ENCODE assay signal across 16 cellular contexts in the genomic region with DNA sequence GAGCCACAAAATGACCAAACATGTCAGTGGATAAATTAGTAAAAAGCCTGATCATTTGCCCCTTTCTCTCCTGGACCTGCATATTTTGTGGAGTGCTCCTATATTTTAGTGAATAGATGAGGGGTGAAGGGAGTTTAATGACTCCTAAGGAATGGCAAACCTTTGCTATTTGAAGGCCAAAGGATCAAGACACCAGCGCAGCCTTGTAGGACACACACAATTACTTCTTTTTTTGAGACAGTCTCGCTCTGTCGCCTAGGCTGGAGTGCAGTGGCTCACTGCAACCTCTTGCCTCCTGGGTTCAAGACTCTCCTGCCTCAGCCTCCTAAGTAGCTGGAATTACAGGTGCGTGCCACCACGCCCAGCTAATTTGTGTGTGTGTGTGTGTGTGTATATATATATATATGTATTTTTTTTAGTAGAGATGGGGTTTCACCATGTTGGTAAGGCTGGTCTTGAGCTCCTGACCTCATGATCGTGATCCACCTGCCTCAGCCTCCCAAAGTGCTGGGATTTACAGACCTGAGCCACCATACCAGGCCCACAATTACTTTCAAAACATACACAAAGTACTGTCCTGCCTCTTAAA.
DNase-seq lines count a peak whose midpoint lies in the region; ATAC-seq, FAIRE-seq and TF ChIP-seq lines count a peak whose summit lies in the region.
"Had no signal": no experiment of that assay in that cellular context is flagged by ENCODE, and none has a peak within 500 bp of the region (broad histone marks: within the 10 kb centered on the region; RNA-seq: fewer than 3 reads in every experiment).

No MANE protein-coding gene starts in this region.

- no peak overlapping the region for H2AK5ac ChIP-seq in IMR-90 (ENCODE audit: low read depth, low read length)
- H2AK5ac ChIP-seq in H1 (ENCODE audit: low read depth, low read length) = no peak overlapping the region

- dilution Hi-C loops in IMR-90 (cut with HindIII; ENCODE audit: low sequenced_read_pairs, unreplicated experiment) = no loop called here

- no peak overlapping the region; the same call in 1 of the 2 replicates for H3K18ac ChIP-seq in IMR-90 (ENCODE audit: low read depth, low read length)
- no peak overlapping the region for H3K18ac ChIP-seq in H1 (ENCODE audit: extremely low read depth, low read length)

- BruUV-seq in Calu3 (replicated peaks; lab: Mats Ljungman, UMichigan) (no TSS peak), IMR-90 (replicated peaks; lab: Mats Ljungman, UMichigan) (no TSS peak)

- no peak for TF ChIP-seq CTCF in Calu3 (IDR thresholded peaks at IDR 0.05; ENCODE audit: unreplicated experiment)
- no peak for TF ChIP-seq CTCF in IMR-90 (conservative IDR thresholded peaks at IDR 0.05; ENCODE audit: low read depth, low read length)
- no peak for TF ChIP-seq CTCF in H1 (IDR thresholded peaks at IDR 0.05; ENCODE audit: control extremely low read depth in 1 of 3, insufficient read depth in 1 of 3, low read depth in 1 of 3, low read length in 3 of 3)
- no peak for TF ChIP-seq CTCF in progenitor cell of endocrine pancreas (IDR thresholded peaks at IDR 0.05; ENCODE audit: unreplicated experiment)

- peaks cover 9 to 35% of the 10 kb centered on the region in 2 experiments; a peak in 3 of 4 replicates for H3K79me1 ChIP-seq in IMR-90 (ENCODE audit: low read depth in 1 of 2, low read length in 2 of 2)
- no peaks in the 10 kb centered on the region for H3K79me1 ChIP-seq in H1 (ENCODE audit: low read depth, low read length)

- no peak for TF ChIP-seq EP300 in H1 (IDR thresholded peaks at IDR 0.05; ENCODE audit: borderline replicate concordance in 1 of 2, low read depth in 2 of 2, low read length in 2 of 2)

- no peak for TF ChIP-seq RAD21 in IMR-90 (IDR thresholded peaks at IDR 0.05; ENCODE audit: low read length)
- no peak for TF ChIP-seq RAD21 in H1 (IDR thresholded peaks at IDR 0.05 in 1 of 2, conservative IDR thresholded peaks at IDR 0.05 in 1 of 2; ENCODE audit: low read depth in 2 of 2, low read length in 2 of 2)

- TF ChIP-seq POLR2A in IMR-90 (IDR thresholded peaks at IDR 0.05; ENCODE audit: low read depth, low read length) = 0 out of 2 replicates have a peak, but pooled peaks have one; percentile 4
- TF ChIP-seq POLR2A in H1 (IDR thresholded peaks at IDR 0.05; ENCODE audit: control extremely low read depth in 1 of 2, low read depth in 2 of 2, low read length in 2 of 2) = peak; percentile 38 to 70

- H2AFZ ChIP-seq in IMR-90 (replicated peaks; ENCODE audit: low read length, poor library complexity) (no peak overlapping the region), H1 (ENCODE audit: low read length) (no peak overlapping the region)
- H2AFZ ChIP-seq: parathyroid adenoma had no signal

- H3K9me3 ChIP-seq in IMR-90 (ENCODE audit: control insufficient read depth, insufficient read depth, low read length) (no peaks in the 10 kb centered on the region), H1 (ENCODE audit: insufficient read depth in 2 of 2, low read depth in 1 of 2, low read length in 1 of 2) (no peaks in the 10 kb centered on the region), aorta (ENCODE audit: control insufficient read depth, low read length) (no peaks in the 10 kb centered on the region)
- H3K9me3 ChIP-seq: colonic mucosa, mucosa of descending colon had no signal

- in situ Hi-C loops in IMR-90 (cut with MboI; ENCODE audit: low sequenced_read_pairs) = no loop called here

- H3K23ac ChIP-seq in IMR-90 (ENCODE audit: low read depth, low read length) (0 out of 2 replicates have a peak overlapping the region, but pooled peaks have one; percentile 24), H1 (ENCODE audit: insufficient read length) (no peak overlapping the region)

- H3K4me2 ChIP-seq in IMR-90 (ENCODE audit: low read depth, low read length) (no peak overlapping the region), H1 (ENCODE audit: insufficient read depth in 1 of 2, low read depth in 2 of 2, low read length in 2 of 2) (no peak overlapping the region)

- DNase-seq in Calu3 = no peak
- no peak for DNase-seq in IMR-90
- DNase-seq in H1 (ENCODE audit: low read depth in 1 of 2, low spot score in 2 of 2) = peak in 1 of 2 experiments; percentile 45
- no peak for DNase-seq in progenitor cell of endocrine pancreas (ENCODE audit: low spot score, unreplicated experiment)
- DNase-seq in aorta = no peak
- no peak for DNase-seq in activated CD4-positive, alpha-beta T cell treated with anti-CD3 and anti-CD28 coated beads for 36 hours
- no peak for DNase-seq in activated CD4-positive, alpha-beta T cell treated with anti-CD3 and anti-CD28 coated beads for 1 hour
- DNase-seq: activated CD4-positive, alpha-beta T cell treated with anti-CD3 and anti-CD28 coated beads, Interleukin-2, amount 50 U/mL, for 4 hours; amygdala; colonic mucosa; DMS79; KG1; kidney; mucosa of descending colon; NCI-H1417 had no signal

- H3K23me2 ChIP-seq in H1 (ENCODE audit: low read depth, low read length) = no peaks in the 10 kb centered on the region

- WGBS in IMR-90 (ENCODE audit: extremely low coverage in 2 of 2, insufficient read length in 1 of 2), 2 experiments = 100% methylated on average over 2 of the region's 6 CpGs; no CpG with 5 or more reads in 1 of the 2 experiments
- whole genome bisulfite sequencing in H1 (ENCODE audit: extremely low coverage in 1 of 2, insufficient coverage in 1 of 2, insufficient read length in 1 of 2, insufficient replicate concordance in 2 of 2, low coverage in 1 of 2, low lambda C conversion rate in 2 of 2, missing lambda C conversion rate in 1 of 2), 2 experiments = 90% methylated on average over 6 of the region's 6 CpGs; no CpG with 5 or more reads in 1 of the 2 experiments
- WGBS in aorta, 2 donors = 90 to 91% methylated on average over 6 of the region's 6 CpGs

- H4K91ac ChIP-seq in IMR-90 (ENCODE audit: insufficient read depth, low read depth, low read length) (no peak overlapping the region), H1 (replicated peaks; ENCODE audit: insufficient read length, low read length) (no peak overlapping the region)

- CTCF ChIA-PET in Calu3 (lab: Charles Lee) = no interaction called here
- CTCF ChIA-PET in IMR-90 (lab: Yijun Ruan, JAX) = no interaction called here
- CTCF ChIA-PET in H1 (lab: Charles Lee; ENCODE audit: partially characterized antibody) = interaction anchor here (0.6 to 1.2 kb wide), 3 partner anchors 43 to 402 kb away, joined by 3 to 4 read pairs (median 3); no protein-coding TSS in a partner anchor
- CTCF ChIA-PET in activated CD4-positive, alpha-beta T cell treated with anti-CD3 and anti-CD28 coated beads for 36 hours (lab: Charles Lee) = no interaction called here

- H4K8ac ChIP-seq in IMR-90 (ENCODE audit: low read depth in 2 of 2, low read length in 2 of 2) (peak overlapping the region in 1 of 2 experiments; percentile 26; a peak in 2 of 4 replicates), H1 (ENCODE audit: extremely low read depth, insufficient read depth, low read length) (no peak overlapping the region)

- H2BK20ac ChIP-seq in IMR-90 (ENCODE audit: low read depth, low read length) (no peak overlapping the region), H1 (ENCODE audit: low read length) (no peak overlapping the region)

- H2BK12ac ChIP-seq in H1 (ENCODE audit: low read depth, low read length) = no peak overlapping the region

- peaks cover 7% of the 10 kb centered on the region for H4K20me1 ChIP-seq in IMR-90 (ENCODE audit: insufficient read depth, low read length)
- H4K20me1 ChIP-seq in H1 (replicated peaks in 1 of 2; ENCODE audit: control insufficient read depth in 1 of 2, insufficient read depth in 2 of 2, low read length in 2 of 2) = no peaks in the 10 kb centered on the region

- H2AK9ac ChIP-seq in IMR-90 (replicated peaks; ENCODE audit: low read depth, low read length, poor library complexity) = no peak overlapping the region

- H3K4me3 ChIP-seq in IMR-90 (ENCODE audit: insufficient read depth, low read depth, low read length) = no peak overlapping the region
- no peak overlapping the region for H3K4me3 ChIP-seq in H1 (ENCODE audit: extremely low read depth in 1 of 4, insufficient read depth in 2 of 4, low read depth in 3 of 4, low read length in 4 of 4)
- H3K4me3 ChIP-seq in aorta (ENCODE audit: low read length in 2 of 2) = no peak overlapping the region
- H3K4me3 ChIP-seq: colonic mucosa, mucosa of descending colon had no signal

- H2BK15ac ChIP-seq in IMR-90 (ENCODE audit: low read depth, low read length) (no peak overlapping the region), H1 (ENCODE audit: low read length) (no peak overlapping the region)

- no peak overlapping the region for H3K4ac ChIP-seq in IMR-90 (ENCODE audit: low read depth, low read length)
- no peak overlapping the region for H3K4ac ChIP-seq in H1 (replicated peaks; ENCODE audit: insufficient read length, low read depth, low read length)

- no peaks in the 10 kb centered on the region for H3K79me2 ChIP-seq in H1 (ENCODE audit: control insufficient read depth in 1 of 2, insufficient read depth in 2 of 2, low read length in 2 of 2)
- H3K79me2 ChIP-seq: parathyroid adenoma had no signal

- H3K27ac Mint-ChIP-seq in Calu3 (ENCODE audit: unreplicated experiment) (peak overlapping the region; percentile 60), progenitor cell of endocrine pancreas (peak overlapping the region; percentile 62)
- no peak overlapping the region for H3K27ac Mint-ChIP-seq in activated CD4-positive, alpha-beta T cell treated with anti-CD3 and anti-CD28 coated beads for 36 hours

- H2BK120ac ChIP-seq in IMR-90 (ENCODE audit: low read depth, low read length) (no peak overlapping the region), H1 (replicated peaks; ENCODE audit: low read depth, low read length) (no peak overlapping the region)

- H3K4me1 ChIP-seq in IMR-90 (ENCODE audit: control insufficient read depth, insufficient read depth, low read length) (peaks cover 19% of the 10 kb centered on the region), H1 (replicated peaks in 1 of 4; ENCODE audit: control insufficient read depth in 3 of 4, insufficient read depth in 4 of 4, low read length in 3 of 4) (peaks cover 0 to 3% (median 0%) of the 10 kb centered on the region in 4 experiments; a peak in 2 of 7 replicates), aorta (ENCODE audit: control insufficient read depth in 1 of 2, insufficient read depth in 2 of 2, low read length in 2 of 2) (peaks cover 5 to 10% of the 10 kb centered on the region in 2 donors)

- H2BK5ac ChIP-seq in IMR-90 (ENCODE audit: low read depth, low read length, poor library complexity, severe bottlenecking) = peak overlapping the region; percentile 80
- H2BK5ac ChIP-seq in H1 (ENCODE audit: low read depth, low read length) = no peak overlapping the region

- H3K9me3 Mint-ChIP-seq in Calu3 (ENCODE audit: low read depth, unreplicated experiment) (no peaks in the 10 kb centered on the region), progenitor cell of endocrine pancreas (ENCODE audit: low read depth) (no peaks in the 10 kb centered on the region)
- H3K9me3 Mint-ChIP-seq in activated CD4-positive, alpha-beta T cell treated with anti-CD3 and anti-CD28 coated beads for 36 hours (ENCODE audit: low read depth) = no peaks in the 10 kb centered on the region

- H3K9me1 ChIP-seq in IMR-90 (ENCODE audit: insufficient read depth, low read length) = no peaks in the 10 kb centered on the region; the same call in none of the 2 replicates

- H3K36me3 Mint-ChIP-seq in Calu3 (ENCODE audit: insufficient read depth, unreplicated experiment) (peaks cover 93% of the 10 kb centered on the region), progenitor cell of endocrine pancreas (ENCODE audit: insufficient read depth) (peaks cover 6% of the 10 kb centered on the region)
- H3K36me3 Mint-ChIP-seq in activated CD4-positive, alpha-beta T cell treated with anti-CD3 and anti-CD28 coated beads for 36 hours (ENCODE audit: low read depth) = peaks cover 12% of the 10 kb centered on the region

- FAIRE-seq in H1 (lab: Jason Lieb, UNC) = no peak
- FAIRE-seq: kidney had no signal

- H3K27me3 Mint-ChIP-seq in Calu3 (ENCODE audit: unreplicated experiment) (no peaks in the 10 kb centered on the region), progenitor cell of endocrine pancreas (no peaks in the 10 kb centered on the region)
- H3K27me3 Mint-ChIP-seq in activated CD4-positive, alpha-beta T cell treated with anti-CD3 and anti-CD28 coated beads for 36 hours = no peaks in the 10 kb centered on the region

- intact Hi-C loops in Calu3 (cut with micrococcal nuclease; ENCODE audit: unreplicated experiment) = no loop called here
- intact Hi-C loops in IMR-90 (cut with micrococcal nuclease) = no loop called here
- intact Hi-C loops in aorta (cut with DNase I) = no loop called here
- intact Hi-C loops in activated CD4-positive, alpha-beta T cell treated with anti-CD3 and anti-CD28 coated beads for 36 hours (cut with DNase I, micrococcal nuclease) = no loop called here

- H3K56ac ChIP-seq in IMR-90 (ENCODE audit: extremely low read depth, insufficient read depth, low read length) = no peak overlapping the region
- no peak overlapping the region for H3K56ac ChIP-seq in H1 (replicated peaks; ENCODE audit: insufficient read length, low read depth, low read length)

- H3K9ac ChIP-seq in IMR-90 (ENCODE audit: low read depth, low read length) = no peak overlapping the region
- H3K9ac ChIP-seq in H1 (replicated peaks in 1 of 4; ENCODE audit: extremely low read depth in 1 of 4, low read depth in 3 of 4, low read length in 3 of 4) = no peak overlapping the region
- H3K9ac ChIP-seq: parathyroid adenoma had no signal

- H3K36me3 ChIP-seq in IMR-90 (ENCODE audit: control insufficient read depth, insufficient read depth, low read length) (peaks cover 6% of the 10 kb centered on the region), H1 (ENCODE audit: control insufficient read depth in 2 of 4, insufficient read depth in 4 of 4, low read length in 3 of 4) (peaks cover 0 to 21% (median 0%) of the 10 kb centered on the region in 4 experiments; a peak in 2 of 8 replicates), aorta (ENCODE audit: control insufficient read depth in 1 of 2, insufficient read depth in 2 of 2, low read length in 1 of 2) (no peaks in the 10 kb centered on the region)
- H3K36me3 ChIP-seq: colonic mucosa had no signal

- POLR2A ChIA-PET in IMR-90 (lab: Charles Lee; ENCODE audit: unreplicated experiment) = interaction anchor here (0.6 kb wide), 1 partner anchor 60 kb away, joined by 4 read pairs; no protein-coding TSS in a partner anchor
- POLR2A ChIA-PET in H1 (lab: Charles Lee; ENCODE audit: partially characterized antibody) = interaction anchor here (0.6 to 5.2 kb wide), 14 partner anchors 8 to 117 kb away, joined by 3 to 38 read pairs (median 5); a partner anchor contains a TSS
- POLR2A ChIA-PET in activated CD4-positive, alpha-beta T cell treated with anti-CD3 and anti-CD28 coated beads for 36 hours (lab: Charles Lee) = interaction anchor here (0.6 to 1.1 kb wide), 3 partner anchors 16 to 86 kb away, joined by 3 to 5 read pairs (median 3); no protein-coding TSS in a partner anchor

- ATAC-seq in IMR-90 (ENCODE audit: low read depth) = no peak
- ATAC-seq in aorta (ENCODE audit: low FRiP score) = no peak
- ATAC-seq in activated CD4-positive, alpha-beta T cell treated with anti-CD3 and anti-CD28 coated beads for 36 hours = no peak
- ATAC-seq: mucosa of descending colon had no signal

- peak overlapping the region; percentile 22; the same call in 1 of the 2 replicates for H4K5ac ChIP-seq in IMR-90 (ENCODE audit: low read depth, low read length)
- H4K5ac ChIP-seq in H1 (ENCODE audit: insufficient read length, low read depth, low read length) = no peak overlapping the region

- H3K27ac ChIP-seq in IMR-90 (ENCODE audit: insufficient read depth, low read length) = no peak overlapping the region
- H3K27ac ChIP-seq in H1 (ENCODE audit: low read depth, low read length) = no peak overlapping the region
- peak overlapping the region in 1 of 2 donors; percentile 11 for H3K27ac ChIP-seq in aorta (ENCODE audit: low read depth in 1 of 2, low read length in 2 of 2)
- H3K27ac ChIP-seq: colonic mucosa, parathyroid adenoma had no signal

- H3K14ac ChIP-seq in IMR-90 (replicated peaks; ENCODE audit: low read depth, low read length) (peak overlapping the region; percentile 26; the same call in 1 of the 2 replicates), H1 (ENCODE audit: insufficient read length) (no peak overlapping the region)

- peaks cover 55% of the 10 kb centered on the region for H3K4me1 Mint-ChIP-seq in Calu3 (ENCODE audit: low read depth, unreplicated experiment)
- H3K4me1 Mint-ChIP-seq in progenitor cell of endocrine pancreas (ENCODE audit: low read depth) = peaks cover 12% of the 10 kb centered on the region
- H3K4me1 Mint-ChIP-seq in activated CD4-positive, alpha-beta T cell treated with anti-CD3 and anti-CD28 coated beads for 36 hours = no peaks in the 10 kb centered on the region

- H3K4me3 Mint-ChIP-seq in Calu3 (ENCODE audit: low read depth, unreplicated experiment) = no peak overlapping the region
- H3K4me3 Mint-ChIP-seq in progenitor cell of endocrine pancreas (ENCODE audit: low read depth) = no peak overlapping the region
- H3K4me3 Mint-ChIP-seq in activated CD4-positive, alpha-beta T cell treated with anti-CD3 and anti-CD28 coated beads for 36 hours = no peak overlapping the region

- H3K27me3 ChIP-seq in IMR-90 (ENCODE audit: control insufficient read depth, insufficient read depth, low read length) (no peaks in the 10 kb centered on the region), H1 (replicated peaks in 1 of 4; ENCODE audit: control insufficient read depth in 3 of 4, extremely low read depth in 1 of 4, insufficient read depth in 3 of 4, low read length in 3 of 4) (peaks cover 0 to 1% (median 0%) of the 10 kb centered on the region in 4 experiments; a peak in 1 of 7 replicates), aorta (ENCODE audit: control insufficient read depth in 1 of 2, insufficient read depth in 2 of 2, low read length in 1 of 2) (no peaks in the 10 kb centered on the region)
- H3K27me3 ChIP-seq: colonic mucosa had no signal
